Comparison of ENCODE assay signal across 1 cellular context in the genomic region with DNA sequence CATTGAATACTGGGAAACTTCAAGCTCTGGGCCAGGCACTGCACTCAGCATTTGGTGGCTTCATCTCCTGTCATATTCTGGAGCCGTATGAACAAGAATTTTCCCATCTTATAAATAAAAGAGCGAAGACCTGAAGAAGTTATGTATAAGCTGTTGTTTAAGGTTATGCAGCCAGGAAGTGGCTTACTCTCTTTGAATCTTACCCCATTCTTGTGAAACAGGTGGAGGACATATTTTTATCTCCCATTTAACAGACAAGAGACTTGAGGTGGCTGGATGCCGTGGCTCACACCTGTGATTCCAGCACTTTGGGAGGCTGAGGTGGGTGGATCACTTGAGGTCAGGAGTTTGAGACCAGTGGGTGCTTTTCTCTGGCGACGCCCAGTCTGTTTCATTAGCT.
TF ChIP-seq lines count a peak whose summit lies in the region.

No MANE protein-coding gene starts in this region.

TF ChIP-seq in GM23338, 12 proteins besides CTCF, POLR2A, EP300 and RAD21 (continued from another document):
- TF ChIP-seq, protein P1, sequence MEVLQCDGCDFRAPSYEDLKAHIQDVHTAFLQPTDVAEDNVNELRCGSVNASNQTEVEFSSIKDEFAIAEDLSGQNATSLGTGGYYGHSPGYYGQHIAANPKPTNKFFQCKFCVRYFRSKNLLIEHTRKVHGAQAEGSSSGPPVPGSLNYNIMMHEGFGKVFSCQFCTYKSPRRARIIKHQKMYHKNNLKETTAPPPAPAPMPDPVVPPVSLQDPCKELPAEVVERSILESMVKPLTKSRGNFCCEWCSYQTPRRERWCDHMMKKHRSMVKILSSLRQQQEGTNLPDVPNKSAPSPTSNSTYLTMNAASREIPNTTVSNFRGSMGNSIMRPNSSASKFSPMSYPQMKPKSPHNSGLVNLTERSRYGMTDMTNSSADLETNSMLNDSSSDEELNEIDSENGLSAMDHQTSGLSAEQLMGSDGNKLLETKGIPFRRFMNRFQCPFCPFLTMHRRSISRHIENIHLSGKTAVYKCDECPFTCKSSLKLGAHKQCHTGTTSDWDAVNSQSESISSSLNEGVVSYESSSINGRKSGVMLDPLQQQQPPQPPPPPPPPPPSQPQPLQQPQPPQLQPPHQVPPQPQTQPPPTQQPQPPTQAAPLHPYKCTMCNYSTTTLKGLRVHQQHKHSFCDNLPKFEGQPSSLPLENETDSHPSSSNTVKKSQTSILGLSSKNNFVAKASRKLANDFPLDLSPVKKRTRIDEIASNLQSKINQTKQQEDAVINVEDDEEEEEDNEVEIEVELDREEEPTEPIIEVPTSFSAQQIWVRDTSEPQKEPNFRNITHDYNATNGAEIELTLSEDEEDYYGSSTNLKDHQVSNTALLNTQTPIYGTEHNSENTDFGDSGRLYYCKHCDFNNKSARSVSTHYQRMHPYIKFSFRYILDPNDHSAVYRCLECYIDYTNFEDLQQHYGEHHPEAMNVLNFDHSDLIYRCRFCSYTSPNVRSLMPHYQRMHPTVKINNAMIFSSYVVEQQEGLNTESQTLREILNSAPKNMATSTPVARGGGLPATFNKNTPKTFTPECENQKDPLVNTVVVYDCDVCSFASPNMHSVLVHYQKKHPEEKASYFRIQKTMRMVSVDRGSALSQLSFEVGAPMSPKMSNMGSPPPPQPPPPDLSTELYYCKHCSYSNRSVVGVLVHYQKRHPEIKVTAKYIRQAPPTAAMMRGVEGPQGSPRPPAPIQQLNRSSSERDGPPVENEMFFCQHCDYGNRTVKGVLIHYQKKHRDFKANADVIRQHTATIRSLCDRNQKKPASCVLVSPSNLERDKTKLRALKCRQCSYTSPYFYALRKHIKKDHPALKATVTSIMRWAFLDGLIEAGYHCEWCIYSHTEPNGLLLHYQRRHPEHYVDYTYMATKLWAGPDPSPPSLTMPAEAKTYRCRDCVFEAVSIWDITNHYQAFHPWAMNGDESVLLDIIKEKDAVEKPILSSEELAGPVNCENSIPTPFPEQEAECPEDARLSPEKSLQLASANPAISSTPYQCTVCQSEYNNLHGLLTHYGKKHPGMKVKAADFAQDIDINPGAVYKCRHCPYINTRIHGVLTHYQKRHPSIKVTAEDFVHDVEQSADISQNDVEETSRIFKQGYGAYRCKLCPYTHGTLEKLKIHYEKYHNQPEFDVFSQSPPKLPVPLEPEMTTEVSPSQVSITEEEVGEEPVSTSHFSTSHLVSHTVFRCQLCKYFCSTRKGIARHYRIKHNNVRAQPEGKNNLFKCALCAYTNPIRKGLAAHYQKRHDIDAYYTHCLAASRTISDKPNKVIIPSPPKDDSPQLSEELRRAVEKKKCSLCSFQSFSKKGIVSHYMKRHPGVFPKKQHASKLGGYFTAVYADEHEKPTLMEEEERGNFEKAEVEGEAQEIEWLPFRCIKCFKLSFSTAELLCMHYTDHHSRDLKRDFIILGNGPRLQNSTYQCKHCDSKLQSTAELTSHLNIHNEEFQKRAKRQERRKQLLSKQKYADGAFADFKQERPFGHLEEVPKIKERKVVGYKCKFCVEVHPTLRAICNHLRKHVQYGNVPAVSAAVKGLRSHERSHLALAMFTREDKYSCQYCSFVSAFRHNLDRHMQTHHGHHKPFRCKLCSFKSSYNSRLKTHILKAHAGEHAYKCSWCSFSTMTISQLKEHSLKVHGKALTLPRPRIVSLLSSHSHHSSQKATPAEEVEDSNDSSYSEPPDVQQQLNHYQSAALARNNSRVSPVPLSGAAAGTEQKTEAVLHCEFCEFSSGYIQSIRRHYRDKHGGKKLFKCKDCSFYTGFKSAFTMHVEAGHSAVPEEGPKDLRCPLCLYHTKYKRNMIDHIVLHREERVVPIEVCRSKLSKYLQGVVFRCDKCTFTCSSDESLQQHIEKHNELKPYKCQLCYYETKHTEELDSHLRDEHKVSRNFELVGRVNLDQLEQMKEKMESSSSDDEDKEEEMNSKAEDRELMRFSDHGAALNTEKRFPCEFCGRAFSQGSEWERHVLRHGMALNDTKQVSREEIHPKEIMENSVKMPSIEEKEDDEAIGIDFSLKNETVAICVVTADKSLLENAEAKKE (CRISPR knock-in tag; IDR thresholded peaks at IDR 0.05) = no peak
- TF ChIP-seq, protein P2, sequence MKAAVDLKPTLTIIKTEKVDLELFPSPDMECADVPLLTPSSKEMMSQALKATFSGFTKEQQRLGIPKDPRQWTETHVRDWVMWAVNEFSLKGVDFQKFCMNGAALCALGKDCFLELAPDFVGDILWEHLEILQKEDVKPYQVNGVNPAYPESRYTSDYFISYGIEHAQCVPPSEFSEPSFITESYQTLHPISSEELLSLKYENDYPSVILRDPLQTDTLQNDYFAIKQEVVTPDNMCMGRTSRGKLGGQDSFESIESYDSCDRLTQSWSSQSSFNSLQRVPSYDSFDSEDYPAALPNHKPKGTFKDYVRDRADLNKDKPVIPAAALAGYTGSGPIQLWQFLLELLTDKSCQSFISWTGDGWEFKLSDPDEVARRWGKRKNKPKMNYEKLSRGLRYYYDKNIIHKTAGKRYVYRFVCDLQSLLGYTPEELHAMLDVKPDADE (IDR thresholded peaks at IDR 0.05) = no peak
- TF ChIP-seq EZH2phosphoT487 (IDR thresholded peaks at IDR 0.05; ENCODE audit: unreplicated experiment) (no peak), NANOG (IDR thresholded peaks at IDR 0.05; ENCODE audit: borderline replicate concordance) (no peak), ZNF114 (CRISPR knock-in tag; IDR thresholded peaks at IDR 0.05) (no peak), JUNB (IDR thresholded peaks at IDR 0.05; ENCODE audit: unreplicated experiment) (no peak), EZH2 (IDR thresholded peaks at IDR 0.05; ENCODE audit: low read depth, unreplicated experiment) (no peak)
